In genomic region chr17:45029758-45030423, GRCh38 we compare ENCODE assay signal across 1 cellular context.
TF ChIP-seq lines count a peak whose summit lies in the region.

No MANE protein-coding gene starts in this region.

TF ChIP-seq in HepG2, 621 proteins besides CTCF, POLR2A, EP300 and RAD21 (continues in another document):
- TF ChIP-seq ATF5 (CRISPR knock-in tag; IDR thresholded peaks at IDR 0.05; ENCODE audit: low read depth) (no peak), LCORL (IDR thresholded peaks at IDR 0.05) (no peak), LCORL (CRISPR knock-in tag; IDR thresholded peaks at IDR 0.05) (peak; percentile 82), ARID3A (IDR thresholded peaks at IDR 0.05; ENCODE audit: low read depth, low read length) (no peak), MAX (IDR thresholded peaks at IDR 0.05) (0 out of 2 replicates have a peak, but pooled peaks have one; percentile 36), MXI1 (IDR thresholded peaks at IDR 0.05; ENCODE audit: borderline replicate concordance, low read depth, low read length) (peak; percentile 20; the same call in 1 of the 3 replicates), CEBPB (IDR thresholded peaks at IDR 0.05; ENCODE audit: borderline replicate concordance, low read depth, low read length) (no peak), BORCS8-MEF2B (CRISPR knock-in tag; IDR thresholded peaks at IDR 0.05) (0 out of 2 replicates have a peak, but pooled peaks have one; percentile 20), ZNF326 (CRISPR knock-in tag; IDR thresholded peaks at IDR 0.05; ENCODE audit: borderline replicate concordance) (no peak), UBTF (CRISPR knock-in tag; IDR thresholded peaks at IDR 0.05) (0 out of 2 replicates have a peak, but pooled peaks have one; percentile 7), NONO (IDR thresholded peaks at IDR 0.05) (no peak), NONO (CRISPR knock-in tag; conservative IDR thresholded peaks at IDR 0.05) (0 out of 2 replicates have a peak, but pooled peaks have one; percentile 36), KDM4B (CRISPR knock-in tag; IDR thresholded peaks at IDR 0.05) (no peak), JUN (CRISPR knock-in tag; IDR thresholded peaks at IDR 0.05) (no peak), ZNF263 (CRISPR knock-in tag; IDR thresholded peaks at IDR 0.05) (peak; percentile 89), SALL1 (CRISPR knock-in tag; IDR thresholded peaks at IDR 0.05) (peak; percentile 41; the same call in 1 of the 2 replicates), PLRG1 (conservative IDR thresholded peaks at IDR 0.05) (no peak), HDAC1 (CRISPR knock-in tag; IDR thresholded peaks at IDR 0.05) (0 out of 2 replicates have a peak, but pooled peaks have one; percentile 19), HNF4G (IDR thresholded peaks at IDR 0.05; ENCODE audit: borderline replicate concordance, low read depth, low read length) (peak; percentile 81), HNF4G (CRISPR knock-in tag; IDR thresholded peaks at IDR 0.05; ENCODE audit: borderline replicate concordance, low read depth) (no peak), ZNF605 (CRISPR knock-in tag; IDR thresholded peaks at IDR 0.05) (peak; percentile 49; the same call in 1 of the 2 replicates), ZFX (CRISPR knock-in tag; IDR thresholded peaks at IDR 0.05; ENCODE audit: low read depth) (0 out of 2 replicates have a peak, but pooled peaks have one; percentile 45), HOXA3 (CRISPR knock-in tag; IDR thresholded peaks at IDR 0.05) (peak; percentile 51; the same call in 1 of the 2 replicates), PATZ1 (CRISPR knock-in tag; IDR thresholded peaks at IDR 0.05) (peak; percentile 45; the same call in 1 of the 2 replicates), U2AF1 (optimal IDR thresholded peaks at IDR 0.05; ENCODE audit: low read depth, low read length) (no peak), ZNF446 (CRISPR knock-in tag; IDR thresholded peaks at IDR 0.05) (no peak), PRMT3 (CRISPR knock-in tag; IDR thresholded peaks at IDR 0.05; ENCODE audit: borderline replicate concordance, low read depth) (peak; percentile 35; the same call in 1 of the 2 replicates), SETDB1 (CRISPR knock-in tag; IDR thresholded peaks at IDR 0.05; ENCODE audit: borderline replicate concordance) (0 out of 2 replicates have a peak, but pooled peaks have one; percentile 49), ATF7-NPFF (CRISPR knock-in tag; IDR thresholded peaks at IDR 0.05; ENCODE audit: low read depth) (no peak), ZNF563 (CRISPR knock-in tag; IDR thresholded peaks at IDR 0.05) (no peak), ZNF687 (CRISPR knock-in tag; IDR thresholded peaks at IDR 0.05) (peak; percentile 48), NFIB (CRISPR knock-in tag; IDR thresholded peaks at IDR 0.05; ENCODE audit: borderline replicate concordance) (0 out of 2 replicates have a peak, but pooled peaks have one; percentile 59), ZBTB4 (CRISPR knock-in tag; IDR thresholded peaks at IDR 0.05; ENCODE audit: borderline replicate concordance) (peak; percentile 93), SNRNP70 (IDR thresholded peaks at IDR 0.05; ENCODE audit: low read depth, low read length) (no peak), ZSCAN30 (CRISPR knock-in tag; IDR thresholded peaks at IDR 0.05) (no peak), ZNF784 (CRISPR knock-in tag; IDR thresholded peaks at IDR 0.05; ENCODE audit: borderline replicate concordance) (no peak), PAXIP1 (CRISPR knock-in tag; conservative IDR thresholded peaks at IDR 0.05) (peak; percentile 52), ZMYM4 (CRISPR knock-in tag; IDR thresholded peaks at IDR 0.05) (no peak), ZFP91 (CRISPR knock-in tag; IDR thresholded peaks at IDR 0.05; ENCODE audit: borderline replicate concordance) (peak; percentile 30; the same call in 1 of the 2 replicates)
